8 cellular contexts compared by ENCODE assay signal in the genomic region with DNA sequence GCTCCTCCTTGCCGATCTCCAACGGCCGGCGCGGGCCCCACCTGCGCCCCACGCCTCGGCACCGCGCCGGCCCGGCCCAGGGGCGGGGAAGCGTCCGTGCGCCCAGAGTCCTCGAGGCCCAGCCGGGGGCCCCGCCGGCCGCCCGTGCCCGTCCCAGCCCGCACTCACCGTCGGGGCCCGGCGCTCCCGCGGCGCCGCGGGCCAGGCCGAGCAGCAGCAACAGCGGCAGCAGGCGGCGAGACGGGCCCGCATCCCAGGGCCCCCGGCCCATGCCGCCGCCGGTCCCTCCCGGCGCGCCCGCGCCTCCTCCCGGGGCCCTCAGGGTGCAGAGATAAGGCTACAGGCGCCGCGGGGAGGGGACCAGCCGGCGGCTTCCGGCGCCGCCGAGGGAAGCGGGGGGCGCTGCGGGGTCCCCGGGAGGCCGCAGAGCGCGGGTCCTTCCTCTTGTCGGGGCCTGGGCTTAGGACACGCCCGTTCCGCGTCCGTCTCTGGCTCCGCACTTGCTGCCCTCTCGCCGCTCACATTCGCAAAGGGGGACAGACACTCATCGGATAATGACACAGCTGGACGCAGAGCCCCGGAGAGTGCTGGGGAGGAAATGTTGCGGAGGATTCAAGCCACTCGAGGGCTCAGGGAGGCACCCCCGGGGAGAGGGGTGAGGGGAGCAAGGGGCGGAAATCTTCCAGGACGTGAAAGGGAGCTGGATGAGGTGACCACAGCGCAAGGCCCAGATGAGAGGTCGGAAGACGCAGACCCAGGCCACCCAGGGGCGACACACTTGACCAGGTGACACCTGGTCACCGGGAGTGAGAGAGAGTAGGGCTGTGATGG. TPM values are rescaled to one million over a fixed set of nuclear protein-coding genes. Genes with fewer than 3 reads are reported as not detected.
A peak's percentile ranks its signal among the peaks of the same experiment; 100 is the strongest.
DNase-seq lines count a peak whose midpoint lies in the region; ATAC-seq and TF ChIP-seq lines count a peak whose summit lies in the region.

Gene SUSD1, minus strand, starts transcription at position 333 of the 831 bp plus-strand sequence. Its CDS starts 62 bp downstream, at position 271.

- no peak for TF ChIP-seq CTCF in OCI-LY1 (IDR thresholded peaks at IDR 0.05; ENCODE audit: low read length)

- intact Hi-C loops in left ventricle myocardium superior (cut with micrococcal nuclease): no loop called here

- H3K9me3 Mint-ChIP-seq in activated naive CD8-positive, alpha-beta T cell (ENCODE audit: low read depth): no peaks in the 10 kb centered on the region

- peaks cover 55% of the 10 kb centered on the region for H3K4me1 Mint-ChIP-seq in activated naive CD8-positive, alpha-beta T cell (ENCODE audit: low read depth)

- no peaks in the 10 kb centered on the region for H3K27me3 Mint-ChIP-seq in activated naive CD8-positive, alpha-beta T cell

- H3K36me3 ChIP-seq in OCI-LY1 (ENCODE audit: insufficient read depth, low read length): no peaks in the 10 kb centered on the region

- H2AFZ ChIP-seq in OCI-LY1 (ENCODE audit: low read length): 0 out of 2 replicates have a peak within 1 kb of the TSS, but pooled peaks have one; percentile 7

- ATAC-seq in GM18520 (IDR thresholded peaks at IDR 0.05; ENCODE audit: unreplicated experiment) (peak; percentile 43), HG02943 (IDR thresholded peaks at IDR 0.05; ENCODE audit: low read depth, unreplicated experiment) (peak; percentile 41), left ventricle myocardium superior (peak; percentile 63)

- peak within 1 kb of the TSS; percentile 74 for H3K9ac ChIP-seq in OCI-LY1 (ENCODE audit: low read length)

- H3K4me2 ChIP-seq in OCI-LY1 (ENCODE audit: low read length): peak within 1 kb of the TSS; percentile 85

- H3K9me3 ChIP-seq in OCI-LY1 (ENCODE audit: low read length): no peaks in the 10 kb centered on the region

- H3K4me3 ChIP-seq in OCI-LY1 (ENCODE audit: low read depth, low read length, poor library complexity, severe bottlenecking): peak within 1 kb of the TSS; percentile 68

- peak within 1 kb of the TSS; percentile 23 for H3K27ac ChIP-seq in OCI-LY1 (ENCODE audit: low read depth, low read length, poor library complexity, severe bottlenecking)

- no peaks in the 10 kb centered on the region for H3K27me3 ChIP-seq in OCI-LY1 (ENCODE audit: insufficient read depth, low read length)

- DNase-seq in AG20443 (ENCODE audit: low spot score) (peak; percentile 67), left ventricle myocardium superior (peak; percentile 77), renal cortical epithelial cell (ENCODE audit: low read depth) (no peak), Ammon's horn (ENCODE audit: low spot score) (no peak)

- H3K9me2 ChIP-seq in OCI-LY1 (ENCODE audit: low read depth, low read length): no peaks in the 10 kb centered on the region

- peaks cover 19% of the 10 kb centered on the region for H3K4me1 ChIP-seq in OCI-LY1 (ENCODE audit: insufficient read depth, low read length, severe bottlenecking)

- H3K36me3 Mint-ChIP-seq in activated naive CD8-positive, alpha-beta T cell: peaks cover 2% of the 10 kb centered on the region

- peak within 1 kb of the TSS; percentile 89 for H3K4me3 Mint-ChIP-seq in activated naive CD8-positive, alpha-beta T cell

- H3K27ac Mint-ChIP-seq in activated naive CD8-positive, alpha-beta T cell: peak within 1 kb of the TSS; percentile 84

- H3F3A ChIP-seq in OCI-LY1 (ENCODE audit: insufficient read depth, low read length): no peaks in the 10 kb centered on the region

- H3K79me2 ChIP-seq in OCI-LY1 (ENCODE audit: insufficient read depth, low read length): no peaks in the 10 kb centered on the region

- H4K20me1 ChIP-seq in OCI-LY1 (ENCODE audit: insufficient read depth, low read length): no peaks in the 10 kb centered on the region

RNA-seq across cellular contexts. Expression of gene SUSD1, which starts in this region (rescaled TPM):
- 6.8 TPM for total RNA-seq in left ventricle myocardium superior
- 51.1 and 81.3 TPM in 2 replicates for total RNA-seq in renal cortical epithelial cell

Comparison
In these comparisons a context has a peak if more than half of its experiments do, and no peak if none do; other contexts are left out.
1. DNase-seq: peak in AG20443 (single experiment) and left ventricle myocardium superior (single experiment); none in renal cortical epithelial cell (single experiment) and Ammon's horn (single experiment).
2. Peak in every context shown above with its lines, with median percentiles within 50 percentile points of each other: ATAC-seq.